In genomic region chr10:20658158-20658557, GRCh38 we compare ENCODE assay signal across 25 cellular contexts.
"Had no signal": no experiment of that assay in that cellular context is flagged by ENCODE, and none has a peak within 500 bp of the region (broad histone marks: within the 10 kb centered on the region; RNA-seq: fewer than 3 reads in every experiment).

No MANE protein-coding gene starts in this region.

- H3K9me3 ChIP-seq: colonic mucosa, gastrocnemius medialis, left lung, lower lobe of right lung had no signal

- H3K36me3 ChIP-seq: colonic mucosa, esophagus squamous epithelium, gastrocnemius medialis, heart right ventricle, left lung, lower lobe of right lung had no signal

- H3K4me1 ChIP-seq: colonic mucosa, esophagus squamous epithelium, gastrocnemius medialis, heart right ventricle, left lung, lower lobe of right lung had no signal

- H3K4me3 ChIP-seq: colonic mucosa, esophagus squamous epithelium, gastrocnemius medialis, heart right ventricle, left lung, lower lobe of right lung had no signal

- FAIRE-seq: endometrium, islet of Langerhans, keratinocyte had no signal

- DNase-seq: colonic mucosa; cortex of kidney; effector CD8-positive, alpha-beta T cell; effector memory CD8-positive, alpha-beta T cell; endodermal cell; erythroblast; esophagus squamous epithelium; foreskin fibroblast; foreskin melanocyte; gastrocnemius medialis; glutamatergic neuron; head of caudate nucleus; heart right ventricle; hippocampal formation; left cardiac atrium; left lung; left ventricle myocardium superior; lower lobe of right lung; mesenchymal stem cell; midbrain had no signal

- ATAC-seq: effector memory CD8-positive, alpha-beta T cell; esophagus mucosa; gastrocnemius medialis; heart right ventricle; left cardiac atrium; left lung; left ventricle myocardium superior; lower lobe of right lung had no signal

- H3K27me3 ChIP-seq: colonic mucosa, esophagus squamous epithelium, gastrocnemius medialis, heart right ventricle, left lung had no signal

- H3K27ac ChIP-seq: colonic mucosa, epithelial cell of prostate, esophagus squamous epithelium, gastrocnemius medialis, heart right ventricle, left lung, lower lobe of right lung had no signal
